ENCODE assay signal across 24 cellular contexts in the genomic region with DNA sequence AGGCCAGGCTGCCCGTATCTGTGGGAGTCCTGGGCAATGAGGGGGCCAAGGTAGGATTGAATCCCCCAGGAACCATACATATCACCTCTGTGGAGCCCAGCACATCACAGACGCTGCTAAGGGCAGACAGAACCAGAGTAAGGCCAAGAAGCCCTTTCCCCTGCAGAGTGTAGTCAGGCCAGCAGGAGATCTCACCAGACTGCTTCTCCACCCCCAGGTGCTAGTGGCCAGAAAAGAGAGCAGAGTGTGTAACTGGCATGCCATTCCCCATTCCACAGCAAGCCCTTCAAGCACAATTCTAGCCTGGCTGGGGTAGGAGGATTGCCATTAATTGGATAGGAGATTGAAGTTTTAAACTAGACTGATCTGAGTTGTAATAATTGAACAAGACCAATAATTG. TPM values are rescaled to one million over a fixed set of nuclear protein-coding genes. Genes with fewer than 3 reads are reported as not detected.
DNase-seq lines count a peak whose midpoint lies in the region; ATAC-seq, FAIRE-seq and TF ChIP-seq lines count a peak whose summit lies in the region.
"Had no signal": no experiment of that assay in that cellular context is flagged by ENCODE, and none has a peak within 500 bp of the region (broad histone marks: within the 10 kb centered on the region; RNA-seq: fewer than 3 reads in every experiment).

No MANE protein-coding gene starts in this region.

- H3K27me3 Mint-ChIP-seq in Caco-2 (ENCODE audit: insufficient read depth, unreplicated experiment) (no peaks in the 10 kb centered on the region), natural killer cell (ENCODE audit: low read depth in 2 of 2) (no peaks in the 10 kb centered on the region)

- H3K4me2 ChIP-seq in A549, result no peak overlapping the region
- H3K4me2 ChIP-seq in OCI-LY7 (ENCODE audit: low read length), result peak overlapping the region; percentile 47

- peak overlapping the region; percentile 63; the same call in 1 of the 2 replicates for H2AFZ ChIP-seq in OCI-LY7 (ENCODE audit: low read length)

- no peaks in the 10 kb centered on the region for H3K36me3 ChIP-seq in Caco-2 (ENCODE audit: control insufficient read depth, insufficient read depth, low read length)
- no peaks in the 10 kb centered on the region for H3K36me3 ChIP-seq in OCI-LY7 (ENCODE audit: insufficient read depth, low read length)
- H3K36me3 ChIP-seq in left lung, result no peaks in the 10 kb centered on the region

- intact Hi-C loops in Caco-2 (cut with micrococcal nuclease; ENCODE audit: unreplicated experiment) (no loop called here), OCI-LY7 (cut with micrococcal nuclease; ENCODE audit: unreplicated experiment) (no loop called here), left lung (cut with DNase I) (loop anchor here (10.0 kb wide), 2 partner anchors 245 to 335 kb away; no protein-coding TSS in a partner anchor), natural killer cell (cut with micrococcal nuclease) (no loop called here)

- H3K4me3 Mint-ChIP-seq in Caco-2 (ENCODE audit: unreplicated experiment) (no peak overlapping the region), natural killer cell (no peak overlapping the region)
- H3K4me3 Mint-ChIP-seq: activated CD4-positive, alpha-beta memory T cell treated with anti-CD3 and anti-CD28 coated beads for 36 hours; HFFc6; naive thymus-derived CD4-positive, alpha-beta T cell had no signal

- peak; percentile 13 for FAIRE-seq in A549 (lab: Jason Lieb, UNC)
- FAIRE-seq: astrocyte, D721Med had no signal

- H3K27ac Mint-ChIP-seq in Caco-2 (ENCODE audit: unreplicated experiment), result no peak overlapping the region
- H3K27ac Mint-ChIP-seq in natural killer cell, result no peak overlapping the region
- H3K27ac Mint-ChIP-seq: activated CD4-positive, alpha-beta memory T cell treated with anti-CD3 and anti-CD28 coated beads for 36 hours; activated naive CD4-positive, alpha-beta T cell treated with anti-CD3 and anti-CD28 coated beads, Interleukin-2, amount 50 U/mL, for 72 hours; activated T-helper 2 cell treated with anti-CD3 and anti-CD28 coated beads, Interferon-gamma antibody, Interleukin-2, Interleukin-4, amounts not matched to agents 10 μg/mL and 5 μg/mL and 100 μg/mL, durations not matched to agents 14 hours and 24 hours and 36 hours; HFFc6; naive thymus-derived CD4-positive, alpha-beta T cell had no signal

- CTCF ChIA-PET in A549 (lab: Yijun Ruan, JAX), result interaction anchor here (0.6 to 14.3 kb wide), 4 partner anchors 8 to 341 kb away, joined by 3 to 339 read pairs (median 8); no protein-coding TSS in a partner anchor
- CTCF ChIA-PET in Caco-2 (lab: Charles Lee), result interaction anchor here (1.0 to 1.2 kb wide), 2 partner anchors 7 to 27 kb away, joined by 3 read pairs; partner anchors contain the start of gene FCHSD2
- CTCF ChIA-PET in OCI-LY7 (lab: Charles Lee; ENCODE audit: unreplicated experiment), result interaction anchor here (0.6 kb wide), 1 partner anchor 67 kb away, joined by 3 read pairs; no protein-coding TSS in a partner anchor

- TF ChIP-seq CTCF in A549 (IDR thresholded peaks at IDR 0.05) (no peak), Caco-2 (IDR thresholded peaks at IDR 0.05; ENCODE audit: insufficient read depth in 1 of 2, low read depth in 1 of 2, low read length in 1 of 2, severe bottlenecking in 1 of 2, unreplicated experiment in 1 of 2) (peak in 1 of 2 experiments; percentile 29), OCI-LY7 (conservative IDR thresholded peaks at IDR 0.05; ENCODE audit: low read length) (no peak), left lung (IDR thresholded peaks at IDR 0.05) (no peak), natural killer cell (IDR thresholded peaks at IDR 0.05) (no peak)

- H3K4me1 Mint-ChIP-seq in Caco-2 (ENCODE audit: low read depth, unreplicated experiment) (peaks cover 7% of the 10 kb centered on the region), natural killer cell (no peaks in the 10 kb centered on the region)

- H3K9me3 Mint-ChIP-seq in Caco-2 (ENCODE audit: unreplicated experiment), result no peaks in the 10 kb centered on the region
- no peaks in the 10 kb centered on the region for H3K9me3 Mint-ChIP-seq in natural killer cell
- H3K9me3 Mint-ChIP-seq: activated CD4-positive, alpha-beta memory T cell treated with anti-CD3 and anti-CD28 coated beads for 36 hours; activated naive CD4-positive, alpha-beta T cell treated with anti-CD3 and anti-CD28 coated beads, Interleukin-2, amount 50 U/mL, for 72 hours; activated T-helper 2 cell treated with anti-CD3 and anti-CD28 coated beads, Interferon-gamma antibody, Interleukin-2, Interleukin-4, amounts not matched to agents 10 μg/mL and 5 μg/mL and 100 μg/mL, durations not matched to agents 14 hours and 24 hours and 36 hours; HFFc6; naive thymus-derived CD4-positive, alpha-beta T cell had no signal

- TF ChIP-seq POLR2A in A549 (IDR thresholded peaks at IDR 0.05; ENCODE audit: low read length), result no peak

- H3K27me3 ChIP-seq in Caco-2 (replicated peaks; ENCODE audit: control insufficient read depth, insufficient read depth, low read length), result no peaks in the 10 kb centered on the region
- no peaks in the 10 kb centered on the region for H3K27me3 ChIP-seq in left lung
- H3K27me3 ChIP-seq: dorsolateral prefrontal cortex had no signal

- BruUV-seq in Caco-2 (replicated peaks; lab: Mats Ljungman, UMichigan) (no TSS peak), OCI-LY7 (replicated peaks; lab: Mats Ljungman, UMichigan) (no TSS peak)

- TF ChIP-seq RAD21 in A549 (conservative IDR thresholded peaks at IDR 0.05 in 1 of 2, IDR thresholded peaks at IDR 0.05 in 1 of 2), result no peak

- DNase-seq in A549 (ENCODE audit: low read depth in 1 of 2, low spot score in 1 of 2), result no peak
- peak; percentile 48 to 62 for DNase-seq in Caco-2
- DNase-seq in OCI-LY7 (ENCODE audit: low spot score), result peak; percentile 56
- DNase-seq in left lung, result peak in 1 of 2 donors; percentile 24
- no peak for DNase-seq in kidney glomerular epithelial cell (lab: John Stamatoyannopoulos, UW)
- no peak for DNase-seq in DMS53 (lab: John Stamatoyannopoulos, UW)
- no peak for DNase-seq in natural killer cell
- no peak for DNase-seq in activated CD8-positive, alpha-beta memory T cell treated with anti-CD3 and anti-CD28 coated beads, Interleukin-2, amount 50 U/mL, for 4 hours
- DNase-seq: activated CD4-positive, alpha-beta memory T cell treated with anti-CD3 and anti-CD28 coated beads for 36 hours; central memory CD4-positive, alpha-beta T cell; dorsolateral prefrontal cortex; HFFc6; naive thymus-derived CD4-positive, alpha-beta T cell; NCI-H1694; NCI-H2171; NCI-H524 treated with DMSO at 0.1 percent for 48 hours; SHP77; stimulated activated CD4-positive, alpha-beta T cell treated with anti-CD3 and anti-CD28 coated beads, Interleukin-12 subunit alpha, Interleukin-12 subunit beta, amount 100 ng/mL, for 4 hours; stimulated activated CD4-positive, alpha-beta T cell treated with anti-CD3 and anti-CD28 coated beads, Interleukin-4, amount 100 ng/mL, for 24 hours; stimulated activated naive CD8-positive, alpha-beta T cell treated with anti-CD3 and anti-CD28 coated beads, Interleukin-15, Interleukin-2, amounts not matched to agents 100 U/mL and 50 U/mL, for 24 hours had no signal

- no peaks in the 10 kb centered on the region for H4K20me1 ChIP-seq in OCI-LY7 (ENCODE audit: insufficient read depth, low read length)

- H3K9me2 ChIP-seq in OCI-LY7 (ENCODE audit: insufficient read depth, low read length), result no peaks in the 10 kb centered on the region

- no peaks in the 10 kb centered on the region for H3K4me1 ChIP-seq in A549
- peaks cover 26% of the 10 kb centered on the region for H3K4me1 ChIP-seq in Caco-2
- H3K4me1 ChIP-seq in OCI-LY7 (ENCODE audit: insufficient read depth, low read length, poor library complexity, severe bottlenecking), result peaks cover 80% of the 10 kb centered on the region
- peaks cover 0 to 11% of the 10 kb centered on the region in 2 donors for H3K4me1 ChIP-seq in left lung

- no peak overlapping the region for H3K4me3 ChIP-seq in A549
- H3K4me3 ChIP-seq in Caco-2 (ENCODE audit: low read depth, low read length), result no peak overlapping the region
- no peak overlapping the region for H3K4me3 ChIP-seq in OCI-LY7 (ENCODE audit: low read depth, low read length, poor library complexity, severe bottlenecking)
- no peak overlapping the region for H3K4me3 ChIP-seq in left lung
- H3K4me3 ChIP-seq: dorsolateral prefrontal cortex had no signal

- no peak overlapping the region for H3K27ac ChIP-seq in A549
- H3K27ac ChIP-seq in OCI-LY7 (ENCODE audit: low read depth, low read length, poor library complexity, severe bottlenecking), result peak overlapping the region; percentile 44
- H3K27ac ChIP-seq in left lung, result no peak overlapping the region
- H3K27ac ChIP-seq: dorsolateral prefrontal cortex had no signal

- POLR2A ChIA-PET in A549 (lab: Yijun Ruan, JAX) (no interaction called here), Caco-2 (lab: Charles Lee) (no interaction called here), OCI-LY7 (lab: Charles Lee) (interaction anchor here (0.7 to 2.7 kb wide), 7 partner anchors 9 to 1297 kb away, joined by 3 to 21 read pairs (median 5); partner anchors contain the start of gene KCNE3)

- no peaks in the 10 kb centered on the region for H3K79me2 ChIP-seq in OCI-LY7 (ENCODE audit: insufficient read depth, low read depth, low read length)

- 90% methylated on average over 2 of the region's 2 CpGs for WGBS in A549 (ENCODE audit: missing lambda C conversion rate)

- TF ChIP-seq EP300 in A549 (IDR thresholded peaks at IDR 0.05), result no peak

- ATAC-seq in A549 (peak; percentile 39 to 68; a peak in 4 of 6 replicates), left lung (peak; percentile 78), natural killer cell (no peak)
- ATAC-seq: activated naive CD4-positive, alpha-beta T cell treated with anti-CD3 and anti-CD28 coated beads, Interleukin-2, amount 50 U/mL, for 72 hours; naive thymus-derived CD4-positive, alpha-beta T cell; stimulated activated naive CD8-positive, alpha-beta T cell treated with anti-CD3 and anti-CD28 coated beads, Interleukin-15, Interleukin-2, amounts not matched to agents 100 U/mL and 50 U/mL, for 24 hours had no signal

- H3K36me3 Mint-ChIP-seq in Caco-2 (ENCODE audit: insufficient read depth, unreplicated experiment), result no peaks in the 10 kb centered on the region
- no peaks in the 10 kb centered on the region for H3K36me3 Mint-ChIP-seq in natural killer cell
- H3K36me3 Mint-ChIP-seq: activated CD4-positive, alpha-beta memory T cell treated with anti-CD3 and anti-CD28 coated beads for 36 hours; activated naive CD4-positive, alpha-beta T cell treated with anti-CD3 and anti-CD28 coated beads, Interleukin-2, amount 50 U/mL, for 72 hours had no signal

- H3K9me3 ChIP-seq in A549 (no peaks in the 10 kb centered on the region), Caco-2 (no peaks in the 10 kb centered on the region), OCI-LY7 (ENCODE audit: low read length) (no peaks in the 10 kb centered on the region), left lung (no peaks in the 10 kb centered on the region)

RNA-seq across cellular contexts. Expression of gene FCHSD2, which starts 28.0 kb away (rescaled TPM):
- polyA plus RNA-seq in A549 (2011; rRNA removed) (15.0 and 19.0 TPM in 2 replicates), A549 (2017; fragmentation: RNase III; extraction: RNeasy Plus Mini Kit Qiagen cat#74134 plus additional on column Dnase treatment) (9.4 to 10.5 TPM (median 10.5 TPM) in 3 replicates)
- 6.6 and 7.7 TPM in 2 replicates for polyA plus RNA-seq in A549 (2012; cell fraction: cytosol; rRNA removed)
- polyA plus RNA-seq in A549 (2012; cell fraction: nucleus; rRNA removed), result 7.0 and 9.3 TPM in 2 replicates
- polyA minus RNA-seq in A549 (2011; rRNA and poly(A)+ RNA removed), result 8.8 and 9.8 TPM in 2 replicates
- total RNA-seq in Caco-2 (2022) (27.2 and 32.7 TPM in 2 replicates), OCI-LY7 (2022) (128 and 147 TPM in 2 replicates), left lung (10 to 100 TPM; 48.7 to 58.2 TPM), natural killer cell (10 to 100 TPM; 39.4 to 59.1 (median 42.1) TPM)
- 39.0 and 48.7 TPM in 2 replicates for total RNA-seq in OCI-LY7 (2014; rRNA removed; shearing (Covaris generic))

RNA-seq across cellular contexts. Expression of gene P2RY2, which starts 47.9 kb away (rescaled TPM):
- polyA plus RNA-seq in A549 (2011; rRNA removed) (3.7 and 5.2 TPM in 2 replicates), A549 (2017; fragmentation: RNase III; extraction: RNeasy Plus Mini Kit Qiagen cat#74134 plus additional on column Dnase treatment) (6.1 to 6.4 TPM (median 6.4 TPM) in 3 replicates)
- 7.6 and 11.4 TPM in 2 replicates for polyA plus RNA-seq in A549 (2012; cell fraction: cytosol; rRNA removed)
- polyA plus RNA-seq in A549 (2012; cell fraction: nucleus; rRNA removed), result 10.3 and 15.5 TPM in 2 replicates
- polyA minus RNA-seq in A549 (2011; rRNA and poly(A)+ RNA removed), result 6.8 and 8.8 TPM in 2 replicates
- total RNA-seq in Caco-2 (2022) (10.4 and 11.4 TPM in 2 replicates), OCI-LY7 (2022) (not detected in 2 replicates), left lung (10 to 100 TPM in 1 of 2 donors, 1 to 10 TPM in 1; 9.3 to 10.3 TPM), natural killer cell (1 to 10 TPM in 1 of 3 donors, under 1 TPM in 2; 0.27 to 1.0 (median 0.90) TPM)
- not detected in 2 replicates for total RNA-seq in OCI-LY7 (2014; rRNA removed; shearing (Covaris generic))
- total RNA-seq: activated CD4-positive, alpha-beta memory T cell treated with anti-CD3 and anti-CD28 coated beads for 36 hours; activated naive CD4-positive, alpha-beta T cell treated with anti-CD3 and anti-CD28 coated beads, Interleukin-2, amount 50 U/mL, for 72 hours; activated T-helper 2 cell treated with anti-CD3 and anti-CD28 coated beads, Interferon-gamma antibody, Interleukin-2, Interleukin-4, amounts not matched to agents 10 μg/mL and 5 μg/mL and 100 μg/mL, durations not matched to agents 14 hours and 24 hours and 36 hours had no signal
- polyA plus RNA-seq: naive thymus-derived CD4-positive, alpha-beta T cell had no signal

Comparison
In these comparisons a context has a peak if more than half of its experiments do, and no peak if none do; other contexts are left out.
1. ATAC-seq: peak in A549 (2 of 2) and left lung (single experiment); none in natural killer cell (0 of 3).
2. DNase-seq: peak in Caco-2 (2 of 2) and OCI-LY7 (single experiment); none in A549 (0 of 2), kidney glomerular epithelial cell (single experiment), DMS53 (single experiment), natural killer cell (single experiment) and activated CD8-positive, alpha-beta memory T cell treated with anti-CD3 and anti-CD28 coated beads, Interleukin-2, amount 50 U/mL, for 4 hours (single experiment).
3. intact Hi-C loops: an anchor here in left lung (10.0 kb wide); none called in Caco-2, OCI-LY7 and natural killer cell.